17 cellular contexts compared by ENCODE assay signal in the genomic region with DNA sequence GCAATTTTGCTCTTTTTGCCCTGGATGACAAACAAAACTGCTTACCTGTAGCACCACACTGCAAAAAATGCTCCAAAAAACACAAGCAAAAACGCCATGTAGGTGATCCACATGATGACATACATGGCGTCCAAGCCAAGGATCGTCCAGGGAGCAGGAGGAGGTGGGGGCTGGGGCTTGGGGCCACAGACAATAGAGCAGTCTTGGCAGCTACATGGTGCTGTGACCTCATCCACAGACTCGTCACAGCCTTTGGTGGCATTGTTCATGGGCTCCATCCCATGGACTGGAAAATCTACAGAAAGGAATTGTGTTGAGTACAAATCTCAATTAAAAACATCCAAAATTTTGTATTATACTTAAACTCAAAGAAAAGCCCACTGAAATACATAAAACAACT.
DNase-seq lines count a peak whose midpoint lies in the region; ATAC-seq lines count a peak whose summit lies in the region.
"Had no signal": no experiment of that assay in that cellular context is flagged by ENCODE, and none has a peak within 500 bp of the region (broad histone marks: within the 10 kb centered on the region; RNA-seq: fewer than 3 reads in every experiment).

No MANE protein-coding gene starts in this region.

- no peak for ATAC-seq in HG02678 (IDR thresholded peaks at IDR 0.05; ENCODE audit: unreplicated experiment)

- DNase-seq in amygdala (lab: John Stamatoyannopoulos, UW) (peak in 47 of 56 donors; percentile 8 to 84 (median 52)), globus pallidus (ENCODE audit: low spot score) (peak; percentile 91), midbrain (lab: John Stamatoyannopoulos, UW) (peak; percentile 74), superior temporal gyrus (ENCODE audit: extremely low spot score) (peak; percentile 89), CD1c-positive myeloid dendritic cell (ENCODE audit: extremely low spot score) (no peak)
- DNase-seq in activated effector memory CD4-positive, alpha-beta T cell treated with anti-CD3 and anti-CD28 coated beads, Interleukin-2, amount 50 U/mL, for 16 hours, result no peak
- DNase-seq: AML-193, DMS79, Kasumi-1, NCI-H1694, NCI-H2081, NCI-H2171, NCI-H345, NCI-H524 treated with DMSO at 0.1 percent for 48 hours, NCI-H82, Peyer's patch had no signal

Comparison
In these comparisons a context has a peak if more than half of its experiments do, and no peak if none do; other contexts are left out.
1. DNase-seq: peak in amygdala (47 of 56), globus pallidus (single experiment), midbrain (single experiment) and superior temporal gyrus (single experiment); none in activated effector memory CD4-positive, alpha-beta T cell treated with anti-CD3 and anti-CD28 coated beads, Interleukin-2, amount 50 U/mL, for 16 hours (single experiment) and CD1c-positive myeloid dendritic cell (single experiment).